In genomic region chr6:135351635-135352034, GRCh38 we compare ENCODE assay signal across 24 cellular contexts.
A peak's percentile ranks its signal among the peaks of the same experiment; 100 is the strongest.
DNase-seq lines count a peak whose midpoint lies in the region; ATAC-seq, FAIRE-seq and TF ChIP-seq lines count a peak whose summit lies in the region.
"Had no signal": no experiment of that assay in that cellular context is flagged by ENCODE, and none has a peak within 500 bp of the region (broad histone marks: within the 10 kb centered on the region; RNA-seq: fewer than 3 reads in every experiment).

No MANE protein-coding gene starts in this region.

- H3K4ac ChIP-seq in IMR-90 (ENCODE audit: low read depth, low read length): no peak overlapping the region

- H3K79me1 ChIP-seq in IMR-90 (ENCODE audit: low read depth in 1 of 2, low read length in 2 of 2): no peaks in the 10 kb centered on the region

- TF ChIP-seq POLR2A in HepG2 (IDR thresholded peaks at IDR 0.05; ENCODE audit: insufficient read depth in 1 of 2, low read depth in 2 of 2, low read length in 2 of 2): no peak
- TF ChIP-seq POLR2A in right lobe of liver (IDR thresholded peaks at IDR 0.05): no peak
- no peak for TF ChIP-seq POLR2A in IMR-90 (IDR thresholded peaks at IDR 0.05; ENCODE audit: low read depth, low read length)
- TF ChIP-seq POLR2A in sigmoid colon (IDR thresholded peaks at IDR 0.05): no peak

- H3K27ac ChIP-seq in HepG2 (ENCODE audit: extremely low read length, insufficient read depth, low read length) (no peak overlapping the region), right lobe of liver (no peak overlapping the region), IMR-90 (ENCODE audit: insufficient read depth, low read length) (no peak overlapping the region), tibial artery (no peak overlapping the region), sigmoid colon (no peak overlapping the region)
- H3K27ac ChIP-seq: 22Rv1, BLaER1 had no signal

- H2BK15ac ChIP-seq in IMR-90 (ENCODE audit: low read depth, low read length): no peak overlapping the region

- DNase-seq in HepG2 (ENCODE audit: low spot score): no peak
- no peak for DNase-seq in right lobe of liver
- DNase-seq in IMR-90: no peak
- DNase-seq in tibial artery: no peak
- DNase-seq in sigmoid colon: no peak
- DNase-seq: ACHN; BE2C; C1 segment of cervical spinal cord; CD4-positive, alpha-beta memory T cell; CD4-positive, CD25-positive, alpha-beta regulatory T cell; CD8-positive, alpha-beta memory T cell; COR-L47; DMS 273 treated with DMSO at 0.1 percent for 48 hours; DMS153; DMS53; DMS79; DND-41; EL; GDM1 had no signal

- no peaks in the 10 kb centered on the region for H4K20me1 ChIP-seq in HepG2 (ENCODE audit: insufficient read depth, low read length)
- H4K20me1 ChIP-seq in IMR-90 (ENCODE audit: insufficient read depth, low read length): no peaks in the 10 kb centered on the region
- H4K20me1 ChIP-seq: BLaER1 had no signal

- CTCF ChIA-PET in HepG2 (lab: Yijun Ruan, JAX; ENCODE audit: low intra/inter-chr PET ratio, low total read pairs): no interaction called here
- CTCF ChIA-PET in IMR-90 (lab: Yijun Ruan, JAX): interaction anchor here (0.5 to 0.6 kb wide), 2 partner anchors 74 to 495 kb away, joined by 3 to 4 read pairs; no protein-coding TSS in a partner anchor

- POLR2A ChIA-PET in HepG2 (lab: Yijun Ruan, JAX): no interaction called here
- POLR2A ChIA-PET in IMR-90 (lab: Charles Lee; ENCODE audit: unreplicated experiment): no interaction called here

- no peak overlapping the region for H4K8ac ChIP-seq in IMR-90 (ENCODE audit: low read depth in 2 of 2, low read length in 2 of 2)

- no peak overlapping the region for H2BK120ac ChIP-seq in IMR-90 (ENCODE audit: low read depth, low read length)

- no peak for TF ChIP-seq RAD21 in HepG2 (CRISPR knock-in tag; IDR thresholded peaks at IDR 0.05)
- no peak for TF ChIP-seq RAD21 in IMR-90 (IDR thresholded peaks at IDR 0.05; ENCODE audit: low read length)

- intact Hi-C loops in HepG2 (cut with micrococcal nuclease; ENCODE audit: unreplicated experiment) (no loop called here), right lobe of liver (cut with DNase I) (no loop called here), IMR-90 (cut with micrococcal nuclease) (no loop called here), tibial artery (cut with DNase I; ENCODE audit: low total_unique reads) (no loop called here), sigmoid colon (cut with DNase I) (no loop called here)

- H4K5ac ChIP-seq in IMR-90 (ENCODE audit: low read depth, low read length): no peak overlapping the region

- H3K9me1 ChIP-seq in IMR-90 (ENCODE audit: insufficient read depth, low read length): no peaks in the 10 kb centered on the region

- in situ Hi-C loops in HepG2 (cut with HindIII; ENCODE audit: extremely low pct_ligation_motif_present, low pct_unique_long_range_greater_than_20kb): no loop called here
- in situ Hi-C loops in IMR-90 (cut with MboI; ENCODE audit: low sequenced_read_pairs): no loop called here

- no peak overlapping the region for H2AK9ac ChIP-seq in IMR-90 (replicated peaks; ENCODE audit: low read depth, low read length, poor library complexity)

- no peak overlapping the region for H2AK5ac ChIP-seq in IMR-90 (ENCODE audit: low read depth, low read length)

- no peak overlapping the region for H2BK20ac ChIP-seq in IMR-90 (ENCODE audit: low read depth, low read length)

- H3K36me3 ChIP-seq in HepG2 (replicated peaks in 1 of 2; ENCODE audit: control insufficient read depth in 1 of 2, insufficient read depth in 2 of 2, low read length in 2 of 2): no peaks in the 10 kb centered on the region
- no peaks in the 10 kb centered on the region for H3K36me3 ChIP-seq in right lobe of liver
- peaks cover under 1% of the 10 kb centered on the region; the same call in 1 of the 2 replicates for H3K36me3 ChIP-seq in IMR-90 (ENCODE audit: control insufficient read depth, insufficient read depth, low read length)
- H3K36me3 ChIP-seq in tibial artery: peaks cover 0 to 15% (median 9%) of the 10 kb centered on the region in 3 donors
- H3K36me3 ChIP-seq in sigmoid colon: peaks cover 0 to under 1% (median 0%) of the 10 kb centered on the region in 4 donors
- H3K36me3 ChIP-seq: BE2C had no signal

- H3K4me2 ChIP-seq in HepG2 (ENCODE audit: low read depth, low read length) (no peak overlapping the region), IMR-90 (ENCODE audit: low read depth, low read length) (no peak overlapping the region)
- H3K4me2 ChIP-seq: BLaER1 had no signal

- H2BK5ac ChIP-seq in IMR-90 (ENCODE audit: low read depth, low read length, poor library complexity, severe bottlenecking): no peak overlapping the region

- no peak overlapping the region for H4K91ac ChIP-seq in IMR-90 (ENCODE audit: insufficient read depth, low read depth, low read length)

- H3K27me3 ChIP-seq in HepG2 (ENCODE audit: control insufficient read depth in 1 of 2, insufficient read depth in 2 of 2, low read length in 2 of 2) (no peaks in the 10 kb centered on the region), right lobe of liver (no peaks in the 10 kb centered on the region), IMR-90 (ENCODE audit: control insufficient read depth, insufficient read depth, low read length) (no peaks in the 10 kb centered on the region), tibial artery (no peaks in the 10 kb centered on the region), sigmoid colon (no peaks in the 10 kb centered on the region)
- H3K27me3 ChIP-seq: BE2C, BLaER1 had no signal

- H3K9me3 ChIP-seq in HepG2 (ENCODE audit: low read length): no peaks in the 10 kb centered on the region
- no peaks in the 10 kb centered on the region for H3K9me3 ChIP-seq in right lobe of liver
- H3K9me3 ChIP-seq in IMR-90 (ENCODE audit: control insufficient read depth, insufficient read depth, low read length): no peaks in the 10 kb centered on the region
- H3K9me3 ChIP-seq in tibial artery: no peaks in the 10 kb centered on the region
- no peaks in the 10 kb centered on the region for H3K9me3 ChIP-seq in sigmoid colon
- H3K9me3 ChIP-seq: BE2C, BLaER1 had no signal

- no peaks in the 10 kb centered on the region for H3K4me1 ChIP-seq in HepG2 (ENCODE audit: insufficient read depth, low read length)
- no peaks in the 10 kb centered on the region for H3K4me1 ChIP-seq in right lobe of liver
- H3K4me1 ChIP-seq in IMR-90 (ENCODE audit: control insufficient read depth, insufficient read depth, low read length): no peaks in the 10 kb centered on the region
- no peaks in the 10 kb centered on the region for H3K4me1 ChIP-seq in tibial artery
- no peaks in the 10 kb centered on the region for H3K4me1 ChIP-seq in sigmoid colon
- H3K4me1 ChIP-seq: BE2C, BLaER1 had no signal

- WGBS in HepG2 (ENCODE audit: low lambda C conversion rate): 100% methylated on average over 1 of the region's 1 CpG
- no CpG with 5 or more reads among the region's 1 CpG for WGBS in right lobe of liver (ENCODE audit: insufficient coverage, low coverage, low lambda C conversion rate, missing lambda C conversion rate)
- no CpG with 5 or more reads among the region's 1 CpG for WGBS in IMR-90 (ENCODE audit: extremely low coverage in 2 of 2, insufficient read length in 1 of 2), 2 experiments
- WGBS in sigmoid colon, 2 donors: 97 to 100% methylated on average over 1 of the region's 1 CpG

- no peak overlapping the region for H3K9ac ChIP-seq in HepG2 (ENCODE audit: insufficient read depth, low read depth, low read length)
- H3K9ac ChIP-seq in IMR-90 (ENCODE audit: low read depth, low read length): no peak overlapping the region
- H3K9ac ChIP-seq: BLaER1 had no signal

- ATAC-seq in HepG2: no peak
- ATAC-seq in right lobe of liver: no peak
- ATAC-seq in IMR-90 (ENCODE audit: low read depth): no peak
- ATAC-seq: GM12878 had no signal

- H3K18ac ChIP-seq in IMR-90 (ENCODE audit: low read depth, low read length): no peak overlapping the region

- H3K56ac ChIP-seq in IMR-90 (ENCODE audit: extremely low read depth, insufficient read depth, low read length): no peak overlapping the region

- no peak overlapping the region for H3K14ac ChIP-seq in IMR-90 (replicated peaks; ENCODE audit: low read depth, low read length)

- TF ChIP-seq CTCF in HepG2 (CRISPR knock-in tag; IDR thresholded peaks at IDR 0.05): no peak
- TF ChIP-seq CTCF in right lobe of liver (IDR thresholded peaks at IDR 0.05): no peak
- no peak for TF ChIP-seq CTCF in IMR-90 (conservative IDR thresholded peaks at IDR 0.05; ENCODE audit: low read depth, low read length)
- no peak for TF ChIP-seq CTCF in tibial artery (IDR thresholded peaks at IDR 0.05)
- TF ChIP-seq CTCF in sigmoid colon (IDR thresholded peaks at IDR 0.05): no peak

- FAIRE-seq in HepG2 (lab: Jason Lieb, UNC): no peak
- FAIRE-seq: GM12878, GM12892, GM18507 had no signal

- H3K4me3 ChIP-seq in HepG2 (replicated peaks in 1 of 3; ENCODE audit: insufficient read depth in 1 of 3, low read depth in 2 of 3, low read length in 3 of 3) (no peak overlapping the region), right lobe of liver (no peak overlapping the region), IMR-90 (ENCODE audit: insufficient read depth, low read depth, low read length) (no peak overlapping the region), tibial artery (no peak overlapping the region), sigmoid colon (no peak overlapping the region)
- H3K4me3 ChIP-seq: BLaER1, GM12878 had no signal

- H2AFZ ChIP-seq in HepG2 (ENCODE audit: low read length) (no peak overlapping the region), IMR-90 (replicated peaks; ENCODE audit: low read length, poor library complexity) (no peak overlapping the region)

- no TSS peak for BruUV-seq in HepG2 (replicated peaks; lab: Mats Ljungman, UMichigan)
- BruUV-seq in IMR-90 (replicated peaks; lab: Mats Ljungman, UMichigan): no TSS peak

- H3K23ac ChIP-seq in IMR-90 (ENCODE audit: low read depth, low read length): no peak overlapping the region

- H3K79me2 ChIP-seq in HepG2 (ENCODE audit: insufficient read depth, low read length): no peaks in the 10 kb centered on the region

- TF ChIP-seq EP300 in HepG2 (IDR thresholded peaks at IDR 0.05; ENCODE audit: low read depth in 2 of 2, low read length in 2 of 2): no peak
- no peak for TF ChIP-seq EP300 in HepG2 (CRISPR knock-in tag; IDR thresholded peaks at IDR 0.05; ENCODE audit: borderline replicate concordance)
- TF ChIP-seq EP300 in sigmoid colon (IDR thresholded peaks at IDR 0.05): no peak

- dilution Hi-C loops in IMR-90 (cut with HindIII; ENCODE audit: low sequenced_read_pairs, unreplicated experiment): no loop called here

TF ChIP-seq in HepG2, 621 proteins besides CTCF, POLR2A, EP300 and RAD21:
- TF ChIP-seq ZNF773 (CRISPR knock-in tag; IDR thresholded peaks at IDR 0.05; ENCODE audit: borderline replicate concordance) (no peak), MAFK (conservative IDR thresholded peaks at IDR 0.05 in 1 of 2, IDR thresholded peaks at IDR 0.05 in 1 of 2; ENCODE audit: low read length in 2 of 2) (peak; percentile 55 to 80), MAFF (IDR thresholded peaks at IDR 0.05; ENCODE audit: low read depth, low read length) (peak; percentile 58), SALL2 (CRISPR knock-in tag; IDR thresholded peaks at IDR 0.05) (no peak)
TF ChIP-seq in HepG2: peak in this region for 2.

TF ChIP-seq in IMR-90, 13 proteins besides CTCF, POLR2A, EP300 and RAD21:
- TF ChIP-seq NFE2L2 (IDR thresholded peaks at IDR 0.05; ENCODE audit: low read depth, low read length): no peak
- TF ChIP-seq MAFK (IDR thresholded peaks at IDR 0.05; ENCODE audit: low read depth, low read length): 0 out of 2 replicates have a peak, but pooled peaks have one; percentile 7
- TF ChIP-seq RCOR1 (IDR thresholded peaks at IDR 0.05; ENCODE audit: insufficient replicate concordance, low read length): no peak
TF ChIP-seq in IMR-90: peak in this region for 1.
